ENCODE assay signal across 16 cellular contexts in genomic region chr10:89242340-89242680, GRCh38. TPM values are rescaled to one million over a fixed set of nuclear protein-coding genes. Genes with fewer than 3 reads are reported as not detected.
A peak's percentile ranks its signal among the peaks of the same experiment; 100 is the strongest.
DNase-seq lines count a peak whose midpoint lies in the region; ATAC-seq and TF ChIP-seq lines count a peak whose summit lies in the region.
"Had no signal": no experiment of that assay in that cellular context is flagged by ENCODE, and none has a peak within 500 bp of the region (broad histone marks: within the 10 kb centered on the region; RNA-seq: fewer than 3 reads in every experiment).

No MANE protein-coding gene starts in this region.

- no peak for ATAC-seq in activated T-cell treated with anti-CD3 and anti-CD28 coated beads, Interleukin-2, amount 50 U/mL, for 4 hours
- no peak for ATAC-seq in activated naive CD4-positive, alpha-beta T cell treated with anti-CD3 and anti-CD28 coated beads, Interleukin-2, amount 50 U/mL, for 72 hours

- H3K9me3 Mint-ChIP-seq in MCF 10A (ENCODE audit: unreplicated experiment) (no peaks in the 10 kb centered on the region), neural progenitor cell (peaks cover 2% of the 10 kb centered on the region), Calu3 (ENCODE audit: low read depth, unreplicated experiment) (no peaks in the 10 kb centered on the region)
- H3K9me3 Mint-ChIP-seq in activated T-cell treated with anti-CD3 and anti-CD28 coated beads, Interleukin-2, amount 50 U/mL, for 4 hours: no peaks in the 10 kb centered on the region
- no peaks in the 10 kb centered on the region for H3K9me3 Mint-ChIP-seq in activated naive CD4-positive, alpha-beta T cell treated with anti-CD3 and anti-CD28 coated beads, Interleukin-2, amount 50 U/mL, for 72 hours
- H3K9me3 Mint-ChIP-seq: activated naive CD8-positive, alpha-beta T cell treated with anti-CD3 and anti-CD28 coated beads, Interleukin-2, amount 10 ng/mL, durations not matched to agents 7 days and 5 days had no signal

- H3K27ac ChIP-seq in neural progenitor cell: no peak overlapping the region
- H3K27ac ChIP-seq: colonic mucosa, psoas muscle had no signal

- CTCF ChIA-PET in MCF 10A (lab: Yijun Ruan, JAX) (interaction anchor here (0.6 to 2.1 kb wide), 7 partner anchors 10 to 308 kb away, joined by 3 to 9 read pairs (median 4); no protein-coding TSS in a partner anchor), Calu3 (lab: Charles Lee) (no interaction called here)

- H3K36me3 ChIP-seq in neural progenitor cell: no peaks in the 10 kb centered on the region
- H3K36me3 ChIP-seq: colonic mucosa had no signal

- TF ChIP-seq CTCF in MCF 10A (IDR thresholded peaks at IDR 0.05; ENCODE audit: unreplicated experiment) (no peak), neural progenitor cell (IDR thresholded peaks at IDR 0.05) (no peak), Calu3 (IDR thresholded peaks at IDR 0.05; ENCODE audit: unreplicated experiment) (no peak)

- no peaks in the 10 kb centered on the region for H4K20me1 ChIP-seq in neural progenitor cell (ENCODE audit: low read depth)

- H3K4me3 Mint-ChIP-seq in MCF 10A (ENCODE audit: unreplicated experiment): peak overlapping the region; percentile 18
- no peak overlapping the region for H3K4me3 Mint-ChIP-seq in neural progenitor cell
- no peak overlapping the region for H3K4me3 Mint-ChIP-seq in activated T-cell treated with anti-CD3 and anti-CD28 coated beads, Interleukin-2, amount 50 U/mL, for 4 hours
- no peak overlapping the region for H3K4me3 Mint-ChIP-seq in Calu3 (ENCODE audit: low read depth, unreplicated experiment)
- H3K4me3 Mint-ChIP-seq: activated naive CD8-positive, alpha-beta T cell treated with anti-CD3 and anti-CD28 coated beads, Interleukin-2, amount 10 ng/mL, durations not matched to agents 7 days and 5 days had no signal

- H2AFZ ChIP-seq in neural progenitor cell (replicated peaks): no peak overlapping the region

- POLR2A ChIA-PET in MCF 10A (lab: Yijun Ruan, JAX): interaction anchor here (1.0 to 4.0 kb wide), 3 partner anchors 9 to 252 kb away, joined by 3 to 31 read pairs (median 4); partner anchors contain the start of genes FAS and LIPA

- no peak overlapping the region for H3K4me2 ChIP-seq in neural progenitor cell

- no peak overlapping the region for H3K9ac ChIP-seq in neural progenitor cell

- no peak overlapping the region for H3K4me3 ChIP-seq in neural progenitor cell
- H3K4me3 ChIP-seq: colonic mucosa, psoas muscle had no signal

- no peaks in the 10 kb centered on the region for H3K27me3 Mint-ChIP-seq in MCF 10A (ENCODE audit: insufficient read depth, unreplicated experiment)
- H3K27me3 Mint-ChIP-seq in neural progenitor cell (ENCODE audit: insufficient read depth, low read depth): peaks cover 13% of the 10 kb centered on the region
- no peaks in the 10 kb centered on the region for H3K27me3 Mint-ChIP-seq in activated T-cell treated with anti-CD3 and anti-CD28 coated beads, Interleukin-2, amount 50 U/mL, for 4 hours (ENCODE audit: low read depth)
- no peaks in the 10 kb centered on the region for H3K27me3 Mint-ChIP-seq in Calu3 (ENCODE audit: unreplicated experiment)
- H3K27me3 Mint-ChIP-seq: activated naive CD8-positive, alpha-beta T cell treated with anti-CD3 and anti-CD28 coated beads, Interleukin-2, amount 10 ng/mL, durations not matched to agents 7 days and 5 days had no signal

- BruUV-seq in MCF 10A (replicated peaks; lab: Mats Ljungman, UMichigan): no TSS peak
- BruUV-seq in Calu3 (replicated peaks; lab: Mats Ljungman, UMichigan): no TSS peak

- H3F3A ChIP-seq in neural progenitor cell (ENCODE audit: low read depth): no peaks in the 10 kb centered on the region

- H3K27me3 ChIP-seq in neural progenitor cell: peaks cover 76% of the 10 kb centered on the region
- H3K27me3 ChIP-seq: colonic mucosa had no signal

- intact Hi-C loops in MCF 10A (cut with micrococcal nuclease) (no loop called here), Calu3 (cut with micrococcal nuclease; ENCODE audit: unreplicated experiment) (no loop called here)

- H3K4me1 Mint-ChIP-seq in MCF 10A (ENCODE audit: insufficient read depth, unreplicated experiment) (peaks cover 18% of the 10 kb centered on the region), neural progenitor cell (peaks cover 28% of the 10 kb centered on the region), Calu3 (ENCODE audit: low read depth, unreplicated experiment) (no peaks in the 10 kb centered on the region)
- H3K4me1 Mint-ChIP-seq in activated T-cell treated with anti-CD3 and anti-CD28 coated beads, Interleukin-2, amount 50 U/mL, for 4 hours (ENCODE audit: low read depth): peaks cover 12% of the 10 kb centered on the region

- no peaks in the 10 kb centered on the region for H3K9me3 ChIP-seq in neural progenitor cell (ENCODE audit: low read depth)
- H3K9me3 ChIP-seq: colonic mucosa, psoas muscle had no signal

- no peaks in the 10 kb centered on the region for H3K36me3 Mint-ChIP-seq in MCF 10A (ENCODE audit: insufficient read depth, unreplicated experiment)
- peaks cover 3% of the 10 kb centered on the region for H3K36me3 Mint-ChIP-seq in neural progenitor cell
- peaks cover 28% of the 10 kb centered on the region for H3K36me3 Mint-ChIP-seq in activated T-cell treated with anti-CD3 and anti-CD28 coated beads, Interleukin-2, amount 50 U/mL, for 4 hours (ENCODE audit: insufficient read depth)
- no peaks in the 10 kb centered on the region for H3K36me3 Mint-ChIP-seq in activated naive CD4-positive, alpha-beta T cell treated with anti-CD3 and anti-CD28 coated beads, Interleukin-2, amount 50 U/mL, for 72 hours
- no peaks in the 10 kb centered on the region for H3K36me3 Mint-ChIP-seq in Calu3 (ENCODE audit: insufficient read depth, unreplicated experiment)

- DNase-seq in DMS53 (lab: John Stamatoyannopoulos, UW) (peak; percentile 78), Kasumi-1 (lab: John Stamatoyannopoulos, UW) (peak; percentile 23 to 25), MCF 10A (ENCODE audit: unreplicated experiment) (no peak), neural progenitor cell (ENCODE audit: low spot score) (peak; percentile 77), Calu3 (no peak), SHP77 treated with DMSO at 0.1 percent for 48 hours (lab: John Stamatoyannopoulos, UW) (no peak)
- no peak for DNase-seq in activated T-cell treated with anti-CD3 and anti-CD28 coated beads, Interleukin-2, amount 50 U/mL, for 4 hours
- no peak for DNase-seq in activated naive CD4-positive, alpha-beta T cell treated with anti-CD3 and anti-CD28 coated beads, Interleukin-2, amount 50 U/mL, for 72 hours (ENCODE audit: low spot score in 2 of 2)
- DNase-seq: activated CD4-positive, CD25-positive, alpha-beta regulatory T cell; activated naive CD8-positive, alpha-beta T cell treated with anti-CD3 and anti-CD28 coated beads, Interleukin-2, amount 10 ng/mL, durations not matched to agents 7 days and 5 days; colonic mucosa; KG1; NCI-H2029 treated with DMSO at 0.1 percent for 48 hours; psoas muscle; stimulated activated CD4-positive, alpha-beta T cell treated with anti-CD3 and anti-CD28 coated beads, Interleukin-1b, Interleukin-23, amount 100 ng/mL, for 48 hours; SW 1271 had no signal

- no peaks in the 10 kb centered on the region for H3K79me2 ChIP-seq in neural progenitor cell (ENCODE audit: low read depth)

- H3K27ac Mint-ChIP-seq in MCF 10A (ENCODE audit: low read depth, unreplicated experiment) (peak overlapping the region; percentile 74), neural progenitor cell (no peak overlapping the region), Calu3 (ENCODE audit: unreplicated experiment) (no peak overlapping the region)
- no peak overlapping the region for H3K27ac Mint-ChIP-seq in activated naive CD4-positive, alpha-beta T cell treated with anti-CD3 and anti-CD28 coated beads, Interleukin-2, amount 50 U/mL, for 72 hours
- H3K27ac Mint-ChIP-seq: activated naive CD8-positive, alpha-beta T cell treated with anti-CD3 and anti-CD28 coated beads, Interleukin-2, amount 10 ng/mL, durations not matched to agents 7 days and 5 days had no signal

- peaks cover 12% of the 10 kb centered on the region for H3K4me1 ChIP-seq in neural progenitor cell
- H3K4me1 ChIP-seq: psoas muscle had no signal

RNA-seq across cellular contexts. Expression of gene LIPA, which starts 9.3 kb away (rescaled TPM):
- total RNA-seq in MCF 10A (2022) (18.5 and 22.3 TPM in 2 replicates), neural progenitor cell (ENCODE audit: low replicate concordance) (15.5 and 18.9 TPM in 2 replicates), Calu3 (2022) (66.7 and 127 TPM in 2 replicates)
- total RNA-seq in activated T-cell treated with anti-CD3 and anti-CD28 coated beads, Interleukin-2, amount 50 U/mL, for 4 hours: 10 to 100 TPM; 13.2 to 15.8 (median 14.7) TPM
- total RNA-seq in activated naive CD4-positive, alpha-beta T cell treated with anti-CD3 and anti-CD28 coated beads, Interleukin-2, amount 50 U/mL, for 72 hours: 10 to 100 TPM; 19.4 to 24.1 TPM

RNA-seq across cellular contexts. Expression of gene CH25H, which starts 35.2 kb away (rescaled TPM):
- not detected in 2 replicates for total RNA-seq in MCF 10A (2022)
- total RNA-seq in neural progenitor cell (ENCODE audit: low replicate concordance): not detected in 2 replicates
- under 1 TPM in 2 of 3 donors, not detected in 1; 0.11 to 0.61 TPM for total RNA-seq in activated T-cell treated with anti-CD3 and anti-CD28 coated beads, Interleukin-2, amount 50 U/mL, for 4 hours
- total RNA-seq in activated naive CD4-positive, alpha-beta T cell treated with anti-CD3 and anti-CD28 coated beads, Interleukin-2, amount 50 U/mL, for 72 hours: under 1 TPM in 1 of 2 donors, not detected in 1; 0.14 TPM
- total RNA-seq in Calu3 (2022): 0.73 TPM in 1 of 2 replicates, not detected in the other
- total RNA-seq: activated naive CD8-positive, alpha-beta T cell treated with anti-CD3 and anti-CD28 coated beads, Interleukin-2, amount 10 ng/mL, durations not matched to agents 7 days and 5 days had no signal

RNA-seq across cellular contexts. Expression of gene IFIT2, which starts 59.5 kb away (rescaled TPM):
- total RNA-seq in MCF 10A (2022) (0.58 and 1.3 TPM in 2 replicates), neural progenitor cell (ENCODE audit: low replicate concordance) (0.06 and 0.22 TPM in 2 replicates), Calu3 (2022) (40.8 and 139 TPM in 2 replicates)
- 1 to 10 TPM in 2 of 3 donors, under 1 TPM in 1; 0.87 to 1.7 (median 1.5) TPM for total RNA-seq in activated T-cell treated with anti-CD3 and anti-CD28 coated beads, Interleukin-2, amount 50 U/mL, for 4 hours
- total RNA-seq in activated naive CD4-positive, alpha-beta T cell treated with anti-CD3 and anti-CD28 coated beads, Interleukin-2, amount 50 U/mL, for 72 hours: 10 to 100 TPM in 1 of 2 donors, 1 to 10 TPM in 1; 4.9 to 28.0 TPM

Comparison
In these comparisons a context has a peak if more than half of its experiments do, and no peak if none do; other contexts are left out.
1. DNase-seq: peak in DMS53 (single experiment), Kasumi-1 (2 of 2) and neural progenitor cell (single experiment); none in MCF 10A (single experiment), activated T-cell treated with anti-CD3 and anti-CD28 coated beads, Interleukin-2, amount 50 U/mL, for 4 hours (single experiment), activated naive CD4-positive, alpha-beta T cell treated with anti-CD3 and anti-CD28 coated beads, Interleukin-2, amount 50 U/mL, for 72 hours (0 of 2), Calu3 (single experiment) and SHP77 treated with DMSO at 0.1 percent for 48 hours (single experiment).